27 cellular contexts compared by ENCODE assay signal in genomic region chr1:14111121-14111520, GRCh38.
A peak's percentile ranks its signal among the peaks of the same experiment; 100 is the strongest.
DNase-seq lines count a peak whose midpoint lies in the region; ATAC-seq, FAIRE-seq and TF ChIP-seq lines count a peak whose summit lies in the region.
"Had no signal": no experiment of that assay in that cellular context is flagged by ENCODE, and none has a peak within 500 bp of the region (broad histone marks: within the 10 kb centered on the region; RNA-seq: fewer than 3 reads in every experiment).

No MANE protein-coding gene starts in this region.

- FAIRE-seq in keratinocyte (lab: Jason Lieb, UNC), result no peak
- FAIRE-seq: GM12892, HTR-8/SVneo, K562 had no signal

- H3K36me3 Mint-ChIP-seq in endodermal cell (ENCODE audit: low read depth), result no peaks in the 10 kb centered on the region
- H3K36me3 Mint-ChIP-seq in CD14-positive monocyte, result no peaks in the 10 kb centered on the region
- H3K36me3 Mint-ChIP-seq: CD8-positive, alpha-beta memory T cell; T-cell had no signal

- no peaks in the 10 kb centered on the region for H3K4me1 Mint-ChIP-seq in endodermal cell
- no peaks in the 10 kb centered on the region for H3K4me1 Mint-ChIP-seq in CD14-positive monocyte
- H3K4me1 Mint-ChIP-seq: B cell had no signal

- H2AFZ ChIP-seq in MM.1S (ENCODE audit: low read length) (0 out of 2 replicates have a peak overlapping the region, but pooled peaks have one; percentile 30), keratinocyte (ENCODE audit: control insufficient read depth, low read length) (no peak overlapping the region)

- H3K79me2 ChIP-seq in MM.1S (ENCODE audit: low read length) (no peaks in the 10 kb centered on the region), keratinocyte (ENCODE audit: control insufficient read depth, insufficient read depth, low read length) (no peaks in the 10 kb centered on the region)

- H3K27ac ChIP-seq in MM.1S (ENCODE audit: low read length) (peak overlapping the region; percentile 39; the same call in 1 of the 2 replicates), endodermal cell (ENCODE audit: low read depth, low read length) (no peak overlapping the region), keratinocyte (ENCODE audit: control insufficient read depth, insufficient read depth, low read length) (no peak overlapping the region), lower lobe of right lung (no peak overlapping the region)
- H3K27ac ChIP-seq: C4-2B, SJSA1 had no signal

- DNase-seq in H7, result peak; percentile 42
- DNase-seq in MM.1S, result peak; percentile 57
- DNase-seq in endodermal cell, result no peak
- DNase-seq in keratinocyte (ENCODE audit: low read depth, low spot score), result no peak
- no peak for DNase-seq in CD14-positive monocyte (ENCODE audit: low spot score)
- DNase-seq in head of caudate nucleus, result no peak
- no peak for DNase-seq in lower lobe of right lung
- DNase-seq: CD8-positive, alpha-beta memory T cell; DMS153; DND-41; Kasumi-1; MV-4-11; NCI-H1105 treated with DMSO at 0.1 percent for 48 hours; NCI-H1694 treated with DMSO at 0.1 percent for 48 hours; NCI-H2081; NCI-H2227 treated with DMSO at 0.1 percent for 48 hours; NCI-H510A; NCI-H69; Right ventricle myocardium superior; RPMI8226; T-cell had no signal

- H3K36me3 ChIP-seq in H7 (replicated peaks; ENCODE audit: control insufficient read depth, insufficient read depth, low read length) (no peaks in the 10 kb centered on the region), MM.1S (replicated peaks; ENCODE audit: insufficient read depth, low read length) (no peaks in the 10 kb centered on the region), endodermal cell (ENCODE audit: control insufficient read depth, insufficient read depth, low read length) (no peaks in the 10 kb centered on the region), keratinocyte (ENCODE audit: control insufficient read depth in 2 of 2, extremely low read depth in 1 of 2, insufficient read depth in 2 of 2, low read length in 2 of 2) (no peaks in the 10 kb centered on the region), lower lobe of right lung (no peaks in the 10 kb centered on the region)
- H3K36me3 ChIP-seq: SJSA1 had no signal

- dilution Hi-C loops in keratinocyte (cut with MboI; ENCODE audit: extremely low pct_ligation_motif_present, low sequenced_read_pairs), result no loop called here

- peaks cover 17% of the 10 kb centered on the region for H3K27me3 Mint-ChIP-seq in endodermal cell (ENCODE audit: insufficient read depth)
- peaks cover 5 to 7% (median 5%) of the 10 kb centered on the region in 3 donors for H3K27me3 Mint-ChIP-seq in CD14-positive monocyte (ENCODE audit: low read depth in 3 of 3)

- H3K4me1 ChIP-seq in MM.1S (ENCODE audit: low read length) (peaks cover 35% of the 10 kb centered on the region), endodermal cell (ENCODE audit: control insufficient read depth, insufficient read depth, low read length) (no peaks in the 10 kb centered on the region), keratinocyte (ENCODE audit: control insufficient read depth, extremely low read depth, insufficient read depth, low read length) (peaks cover 6% of the 10 kb centered on the region), lower lobe of right lung (no peaks in the 10 kb centered on the region)
- H3K4me1 ChIP-seq: SJSA1 had no signal

- WGBS in endodermal cell (ENCODE audit: insufficient coverage in 1 of 2, insufficient read length in 1 of 2), 2 experiments, result 79% methylated on average over 5 of the region's 5 CpGs; no CpG with 5 or more reads in 1 of the 2 experiments

- no peaks in the 10 kb centered on the region for H3K9me1 ChIP-seq in keratinocyte (ENCODE audit: control insufficient read depth, extremely low read depth, insufficient read depth, low read length)

- H3K4me3 Mint-ChIP-seq in endodermal cell (no peak overlapping the region), CD14-positive monocyte (no peak overlapping the region)
- H3K4me3 Mint-ChIP-seq: B cell; CD8-positive, alpha-beta memory T cell; T-cell had no signal

- intact Hi-C loops in CD14-positive monocyte (cut with micrococcal nuclease) (no loop called here), head of caudate nucleus (cut with DNase I) (loop anchor here (10.0 kb wide), 3 partner anchors 144 to 934 kb away; no protein-coding TSS in a partner anchor), lower lobe of right lung (cut with DNase I) (no loop called here)

- H3K27me3 ChIP-seq in H7 (ENCODE audit: control insufficient read depth, insufficient read depth, low read length), result no peaks in the 10 kb centered on the region; the same call in 1 of the 2 replicates
- H3K27me3 ChIP-seq in MM.1S (replicated peaks; ENCODE audit: insufficient read depth, low read length), result no peaks in the 10 kb centered on the region
- H3K27me3 ChIP-seq in endodermal cell (ENCODE audit: control insufficient read depth, insufficient read depth, low read length, poor library complexity, severe bottlenecking), result peaks cover 23% of the 10 kb centered on the region
- H3K27me3 ChIP-seq in keratinocyte (ENCODE audit: control insufficient read depth, extremely low read depth, insufficient read depth, low read length), result peaks cover 3% of the 10 kb centered on the region
- H3K27me3 ChIP-seq in lower lobe of right lung (ENCODE audit: low read depth), result no peaks in the 10 kb centered on the region
- H3K27me3 ChIP-seq: SJSA1 had no signal

- TF ChIP-seq CTCF in MM.1S (IDR thresholded peaks at IDR 0.05; ENCODE audit: low read length), result peak; percentile 71
- peak; percentile 43 for TF ChIP-seq CTCF in endodermal cell (conservative IDR thresholded peaks at IDR 0.05)
- TF ChIP-seq CTCF in keratinocyte (optimal IDR thresholded peaks at IDR 0.05 in 1 of 3, IDR thresholded peaks at IDR 0.05 in 1 of 3, conservative IDR thresholded peaks at IDR 0.05 in 1 of 3; ENCODE audit: extremely low read depth in 1 of 3, insufficient read depth in 2 of 3, low read length in 3 of 3), result peak in 2 of 3 experiments; percentile 18 to 33
- TF ChIP-seq CTCF in CD14-positive monocyte (IDR thresholded peaks at IDR 0.05), result no peak
- no peak for TF ChIP-seq CTCF in lower lobe of right lung (IDR thresholded peaks at IDR 0.05)

- H3K27ac Mint-ChIP-seq in endodermal cell (no peak overlapping the region), CD14-positive monocyte (no peak overlapping the region)
- H3K27ac Mint-ChIP-seq: B cell; CD8-positive, alpha-beta memory T cell; T-cell had no signal

- H4K20me1 ChIP-seq in MM.1S (ENCODE audit: insufficient read depth, low read length) (no peaks in the 10 kb centered on the region), keratinocyte (ENCODE audit: control insufficient read depth, extremely low read depth, insufficient read depth, low read length) (no peaks in the 10 kb centered on the region)

- H3K9ac ChIP-seq in MM.1S (ENCODE audit: low read length) (no peak overlapping the region), endodermal cell (ENCODE audit: extremely low read depth, low read length, poor library complexity, severe bottlenecking) (no peak overlapping the region), keratinocyte (ENCODE audit: control insufficient read depth, extremely low read depth, insufficient read depth, low read length) (no peak overlapping the region)

- H3F3A ChIP-seq in MM.1S (ENCODE audit: insufficient read depth, low read length), result no peaks in the 10 kb centered on the region

- no peak overlapping the region for H3K4me3 ChIP-seq in H7 (ENCODE audit: insufficient read depth, low read depth, low read length)
- no peak overlapping the region; the same call in 1 of the 2 replicates for H3K4me3 ChIP-seq in MM.1S (ENCODE audit: low read length)
- no peak overlapping the region for H3K4me3 ChIP-seq in endodermal cell (ENCODE audit: low read length)
- H3K4me3 ChIP-seq in keratinocyte (ENCODE audit: control insufficient read depth in 2 of 3, extremely low read depth in 1 of 3, insufficient read depth in 2 of 3, low read depth in 1 of 3, low read length in 3 of 3), result no peak overlapping the region
- no peak overlapping the region for H3K4me3 ChIP-seq in lower lobe of right lung
- H3K4me3 ChIP-seq: K562, SJSA1 had no signal

- H3K9me3 Mint-ChIP-seq in endodermal cell, result peaks cover 6% of the 10 kb centered on the region
- peaks cover 0 to 7% (median 0%) of the 10 kb centered on the region in 7 donors for H3K9me3 Mint-ChIP-seq in CD14-positive monocyte

- H3K4me2 ChIP-seq in MM.1S (ENCODE audit: low read depth, low read length) (peak overlapping the region; percentile 39), keratinocyte (ENCODE audit: control insufficient read depth, extremely low read depth, insufficient read depth, low read depth, low read length) (no peak overlapping the region)

- ATAC-seq in lower lobe of right lung, result no peak
- ATAC-seq: K562, T-cell had no signal

- H3K9me2 ChIP-seq in MM.1S (replicated peaks; ENCODE audit: insufficient read depth, low read length), result no peaks in the 10 kb centered on the region

- H3K9me3 ChIP-seq in MM.1S (replicated peaks; ENCODE audit: insufficient read depth, low read length), result no peaks in the 10 kb centered on the region
- peaks cover 4% of the 10 kb centered on the region for H3K9me3 ChIP-seq in endodermal cell (ENCODE audit: control insufficient read depth, low read length)
- no peaks in the 10 kb centered on the region for H3K9me3 ChIP-seq in keratinocyte (ENCODE audit: control insufficient read depth, low read depth, low read length)
- no peaks in the 10 kb centered on the region for H3K9me3 ChIP-seq in lower lobe of right lung
- H3K9me3 ChIP-seq: SJSA1 had no signal

Comparison
In these comparisons a context has a peak if more than half of its experiments do, and no peak if none do; other contexts are left out.
1. DNase-seq: peak in H7 (single experiment) and MM.1S (single experiment); none in endodermal cell (single experiment), keratinocyte (single experiment), CD14-positive monocyte (single experiment), head of caudate nucleus (0 of 42) and lower lobe of right lung (single experiment).
2. CTCF ChIP-seq: peak in MM.1S (single experiment), endodermal cell (single experiment) and keratinocyte (2 of 3); none in CD14-positive monocyte (single experiment) and lower lobe of right lung (single experiment).